8 cellular contexts compared by ENCODE assay signal in genomic region chr6:43628392-43629103, GRCh38. TPM values are rescaled to one million over a fixed set of nuclear protein-coding genes. Genes with fewer than 3 reads are reported as not detected.
DNase-seq lines count a peak whose midpoint lies in the region; ATAC-seq and TF ChIP-seq lines count a peak whose summit lies in the region.

No MANE protein-coding gene starts in this region.

- peaks cover 14% of the 10 kb centered on the region for H3K4me1 ChIP-seq in fibroblast of lung (ENCODE audit: control insufficient read depth, extremely low read depth, insufficient read depth, low read length)
- H3K4me1 ChIP-seq in thoracic aorta (ENCODE audit: control insufficient read depth in 1 of 2, low read depth in 2 of 2), result peaks cover 10 to 28% of the 10 kb centered on the region in 2 donors

- peaks cover 24 to 41% (median 38%) of the 10 kb centered on the region in 4 donors for H3K4me1 Mint-ChIP-seq in naive thymus-derived CD8-positive, alpha-beta T cell

- H3K27ac Mint-ChIP-seq in naive thymus-derived CD8-positive, alpha-beta T cell, result peak overlapping the region; percentile 95 to 98 (median 97)

- H3K36me3 Mint-ChIP-seq in naive thymus-derived CD8-positive, alpha-beta T cell, result peaks cover 0 to 31% (median 1%) of the 10 kb centered on the region in 3 donors

- H3K27ac ChIP-seq in fibroblast of lung (ENCODE audit: insufficient read depth, low read length) (peak overlapping the region; percentile 92), thoracic aorta (peak overlapping the region; percentile 89 to 91)

- TF ChIP-seq CTCF in fibroblast of lung (conservative IDR thresholded peaks at IDR 0.05 in 1 of 2, IDR thresholded peaks at IDR 0.05 in 1 of 2; ENCODE audit: low read depth in 1 of 2, low read length in 2 of 2) (no peak), thoracic aorta (IDR thresholded peaks at IDR 0.05) (no peak)

- H3K9me3 Mint-ChIP-seq in naive thymus-derived CD8-positive, alpha-beta T cell, result no peaks in the 10 kb centered on the region

- DNase-seq in Daoy (ENCODE audit: low read depth) (peak; percentile 72), NCI-H82 treated with DMSO at 0.1 percent for 48 hours (lab: John Stamatoyannopoulos, UW; ENCODE audit: unreplicated experiment) (peak; percentile 36), fibroblast of lung (ENCODE audit: low read depth in 2 of 2) (peak; percentile 34 to 50), thoracic aorta (ENCODE audit: low spot score) (no peak)
- peak; percentile 72 to 74 for DNase-seq in activated T-cell treated with anti-CD3 and anti-CD28 coated beads, Interleukin-2, amount 50 U/mL, for 48 hours
- DNase-seq in naive thymus-derived CD8-positive, alpha-beta T cell, result peak in 8 of 10 donors; percentile 29 to 77 (median 55)

- H3K4me3 Mint-ChIP-seq in naive thymus-derived CD8-positive, alpha-beta T cell, result peak overlapping the region; percentile 96 to 100 (median 99)

- H3K9ac ChIP-seq in fibroblast of lung (ENCODE audit: insufficient read depth, low read length), result peak overlapping the region; percentile 87

- peaks cover 22% of the 10 kb centered on the region for H3K36me3 ChIP-seq in fibroblast of lung (ENCODE audit: control insufficient read depth, insufficient read depth, low read length)
- H3K36me3 ChIP-seq in thoracic aorta, result peaks cover 25% of the 10 kb centered on the region

- POLR2A ChIA-PET in naive thymus-derived CD8-positive, alpha-beta T cell (lab: Charles Lee), result interaction anchor here (0.9 to 2.0 kb wide), 8 partner anchors 12 to 619 kb away, joined by 3 to 8 read pairs (median 6); partner anchors contain the start of genes HSP90AB1, RSPH9 and ZNF318

- H3K4me3 ChIP-seq in fibroblast of lung (replicated peaks in 1 of 4; ENCODE audit: control extremely low read depth in 1 of 4, insufficient read depth in 1 of 4, low read depth in 3 of 4, low read length in 4 of 4) (peak overlapping the region; percentile 80 to 99 (median 86)), thoracic aorta (peak overlapping the region; percentile 94)

- no peaks in the 10 kb centered on the region for H3K27me3 ChIP-seq in fibroblast of lung (ENCODE audit: control insufficient read depth, insufficient read depth, low read length)
- H3K27me3 ChIP-seq in thoracic aorta (replicated peaks; ENCODE audit: insufficient read depth), result no peaks in the 10 kb centered on the region

- ATAC-seq in HG02623 (IDR thresholded peaks at IDR 0.05; ENCODE audit: unreplicated experiment) (peak; percentile 13), thoracic aorta (ENCODE audit: insufficient number of reproducible peaks, low FRiP score, low read depth) (no peak), HG03457 (IDR thresholded peaks at IDR 0.05; ENCODE audit: unreplicated experiment) (no peak)
- peak; percentile 37 to 50 for ATAC-seq in naive thymus-derived CD8-positive, alpha-beta T cell

- H3K27me3 Mint-ChIP-seq in naive thymus-derived CD8-positive, alpha-beta T cell, result no peaks in the 10 kb centered on the region

- H3K4me2 ChIP-seq in fibroblast of lung (ENCODE audit: extremely low read depth, insufficient read depth, low read length), result peak overlapping the region; percentile 90

- no peak overlapping the region for H2AFZ ChIP-seq in fibroblast of lung (ENCODE audit: low read length)

- H3K9me3 ChIP-seq in fibroblast of lung (ENCODE audit: control insufficient read depth, insufficient read depth, low read depth, low read length) (no peaks in the 10 kb centered on the region), thoracic aorta (no peaks in the 10 kb centered on the region)

- no peaks in the 10 kb centered on the region for H4K20me1 ChIP-seq in fibroblast of lung (ENCODE audit: control insufficient read depth, extremely low read depth, insufficient read depth, low read length)

- peaks cover 29% of the 10 kb centered on the region for H3K79me2 ChIP-seq in fibroblast of lung (ENCODE audit: control insufficient read depth, insufficient read depth, low read length)

RNA-seq across cellular contexts. Expression of gene GTPBP2, which starts 0.5 kb away (rescaled TPM):
- total RNA-seq in Daoy (2014; rRNA removed; shearing (Covaris generic)), result 50.3 and 55.5 TPM in 2 replicates
- 111 and 174 TPM in 2 replicates for total RNA-seq in fibroblast of lung
- 44.4 and 45.2 TPM in 2 replicates for polyA plus RNA-seq in fibroblast of lung
- 31.0 and 33.4 TPM in 2 replicates for polyA plus RNA-seq in fibroblast of lung (2012)
- 67.5 and 82.0 TPM in 2 replicates for polyA minus RNA-seq in fibroblast of lung (ENCODE audit: low replicate concordance)
- total RNA-seq in naive thymus-derived CD8-positive, alpha-beta T cell, result 10 to 100 TPM; 71.6 to 75.7 TPM
- 1 to 10 TPM; 1.1 to 2.6 (median 1.7) TPM for polyA plus RNA-seq in naive thymus-derived CD8-positive, alpha-beta T cell
- 10 to 100 TPM; 45.9 to 66.1 TPM for total RNA-seq in thoracic aorta

RNA-seq across cellular contexts. Expression of gene MAD2L1BP, which starts 7.1 kb away (rescaled TPM):
- total RNA-seq in Daoy (2014; rRNA removed; shearing (Covaris generic)), result 24.1 and 59.5 TPM in 2 replicates
- total RNA-seq in fibroblast of lung (19.2 and 19.3 TPM in 2 replicates), thoracic aorta (10 to 100 TPM; 11.3 to 24.8 TPM)
- polyA plus RNA-seq in fibroblast of lung, result 34.5 and 39.0 TPM in 2 replicates
- polyA plus RNA-seq in fibroblast of lung (2012), result 21.7 and 26.8 TPM in 2 replicates
- polyA minus RNA-seq in fibroblast of lung (ENCODE audit: low replicate concordance), result 37.6 and 39.8 TPM in 2 replicates
- 10 to 100 TPM; 30.3 to 32.9 TPM for total RNA-seq in naive thymus-derived CD8-positive, alpha-beta T cell
- 10 to 100 TPM; 12.5 to 19.6 (median 17.9) TPM for polyA plus RNA-seq in naive thymus-derived CD8-positive, alpha-beta T cell

RNA-seq across cellular contexts. Expression of gene RSPH9, which starts 16.3 kb away (rescaled TPM):
- not detected in 2 replicates for total RNA-seq in Daoy (2014; rRNA removed; shearing (Covaris generic))
- total RNA-seq in fibroblast of lung (1.5 and 1.7 TPM in 2 replicates), thoracic aorta (not detected)
- polyA plus RNA-seq in fibroblast of lung, result 0.50 and 0.87 TPM in 2 replicates
- 1.3 and 1.7 TPM in 2 replicates for polyA plus RNA-seq in fibroblast of lung (2012)
- polyA minus RNA-seq in fibroblast of lung (ENCODE audit: low replicate concordance), result 1.0 and 1.9 TPM in 2 replicates
- not detected for total RNA-seq in naive thymus-derived CD8-positive, alpha-beta T cell
- 1 to 10 TPM in 1 of 3 donors, under 1 TPM in 2; 0.44 to 1.1 (median 0.86) TPM for polyA plus RNA-seq in naive thymus-derived CD8-positive, alpha-beta T cell

RNA-seq across cellular contexts. Expression of gene POLH, which starts 52.6 kb away (rescaled TPM):
- 14.3 and 14.7 TPM in 2 replicates for total RNA-seq in Daoy (2014; rRNA removed; shearing (Covaris generic))
- total RNA-seq in fibroblast of lung, result 19.5 and 21.8 TPM in 2 replicates
- 19.0 and 22.5 TPM in 2 replicates for polyA plus RNA-seq in fibroblast of lung
- polyA plus RNA-seq in fibroblast of lung (2012), result 14.3 and 19.6 TPM in 2 replicates
- 6.3 and 17.4 TPM in 2 replicates for polyA minus RNA-seq in fibroblast of lung (ENCODE audit: low replicate concordance)
- 10 to 100 TPM; 22.9 to 26.5 TPM for total RNA-seq in naive thymus-derived CD8-positive, alpha-beta T cell
- 10 to 100 TPM in 2 of 3 donors, 1 to 10 TPM in 1; 5.9 to 18.9 (median 11.6) TPM for polyA plus RNA-seq in naive thymus-derived CD8-positive, alpha-beta T cell
- total RNA-seq in thoracic aorta, result 10 to 100 TPM in 1 of 2 donors, 1 to 10 TPM in 1; 9.0 to 11.9 TPM

RNA-seq across cellular contexts. Expression of gene XPO5, which starts 52.7 kb away (rescaled TPM):
- total RNA-seq in Daoy (2014; rRNA removed; shearing (Covaris generic)), result 57.6 and 62.1 TPM in 2 replicates
- total RNA-seq in fibroblast of lung (18.2 and 20.5 TPM in 2 replicates), thoracic aorta (10 to 100 TPM; 11.9 to 33.2 TPM)
- 21.7 and 26.1 TPM in 2 replicates for polyA plus RNA-seq in fibroblast of lung
- 14.2 and 17.8 TPM in 2 replicates for polyA plus RNA-seq in fibroblast of lung (2012)
- polyA minus RNA-seq in fibroblast of lung (ENCODE audit: low replicate concordance), result 19.2 and 70.1 TPM in 2 replicates
- 10 to 100 TPM; 43.4 to 51.6 TPM for total RNA-seq in naive thymus-derived CD8-positive, alpha-beta T cell
- polyA plus RNA-seq in naive thymus-derived CD8-positive, alpha-beta T cell, result 1 to 10 TPM; 5.1 to 8.7 (median 7.5) TPM

Comparison
In these comparisons a context has a peak if more than half of its experiments do, and no peak if none do; other contexts are left out.
1. ATAC-seq: peak in HG02623 (single experiment) and naive thymus-derived CD8-positive, alpha-beta T cell (2 of 2); none in thoracic aorta (single experiment) and HG03457 (single experiment).